Comparison of ENCODE assay signal across 18 cellular contexts in genomic region chrX:40076750-40077149, GRCh38. TPM values are rescaled to one million over a fixed set of nuclear protein-coding genes. Genes with fewer than 3 reads are reported as not detected.
A peak's percentile ranks its signal among the peaks of the same experiment; 100 is the strongest.
DNase-seq lines count a peak whose midpoint lies in the region; ATAC-seq and TF ChIP-seq lines count a peak whose summit lies in the region.
"Had no signal": no experiment of that assay in that cellular context is flagged by ENCODE, and none has a peak within 500 bp of the region (broad histone marks: within the 10 kb centered on the region; RNA-seq: fewer than 3 reads in every experiment).

No MANE protein-coding gene starts in this region.

- 63 to 65% methylated on average over 6 of the region's 6 CpGs for WGBS in lower leg skin, 2 donors

- peaks cover 19% of the 10 kb centered on the region for H3K4me1 Mint-ChIP-seq in activated naive CD4-positive, alpha-beta T cell treated with anti-CD3 and anti-CD28 coated beads, Interleukin-2, amount 10 ng/mL, durations not matched to agents 7 days and 5 days
- H3K4me1 Mint-ChIP-seq in activated CD8-positive, alpha-beta T cell treated with anti-CD3 and anti-CD28 coated beads for 36 hours (ENCODE audit: low read depth): peaks cover 45% of the 10 kb centered on the region
- peaks cover 13 to 27% of the 10 kb centered on the region in 2 donors for H3K4me1 Mint-ChIP-seq in stimulated activated naive B cell treated with anti-CD40 and anti-IgM and Interleukin-4, amounts not matched to agents 10 μg/mL and 1 μg/mL and 100 μg/mL, for 72 hours
- H3K4me1 Mint-ChIP-seq in nephron progenitor cell: peaks cover 57% of the 10 kb centered on the region

- no peak for TF ChIP-seq CTCF in activated CD8-positive, alpha-beta T cell treated with anti-CD3 and anti-CD28 coated beads for 36 hours (IDR thresholded peaks at IDR 0.05)
- TF ChIP-seq CTCF in coronary artery (IDR thresholded peaks at IDR 0.05): no peak
- TF ChIP-seq CTCF in nephron progenitor cell (IDR thresholded peaks at IDR 0.05): no peak
- TF ChIP-seq CTCF in lower leg skin (IDR thresholded peaks at IDR 0.05): no peak

- H3K27ac ChIP-seq in coronary artery: peak overlapping the region; percentile 36 to 52

- peaks cover 11 to 13% of the 10 kb centered on the region in 2 donors for H3K36me3 Mint-ChIP-seq in activated naive CD4-positive, alpha-beta T cell treated with anti-CD3 and anti-CD28 coated beads, Interleukin-2, amount 50 U/mL, for 72 hours
- H3K36me3 Mint-ChIP-seq in activated naive CD4-positive, alpha-beta T cell treated with anti-CD3 and anti-CD28 coated beads, Interleukin-2, amount 10 ng/mL, durations not matched to agents 7 days and 5 days: peaks cover 29% of the 10 kb centered on the region
- peaks cover 33% of the 10 kb centered on the region for H3K36me3 Mint-ChIP-seq in activated CD8-positive, alpha-beta T cell treated with anti-CD3 and anti-CD28 coated beads for 36 hours (ENCODE audit: low read depth)
- peaks cover 13 to 39% of the 10 kb centered on the region in 2 donors for H3K36me3 Mint-ChIP-seq in stimulated activated naive B cell treated with anti-CD40 and anti-IgM and Interleukin-4, amounts not matched to agents 10 μg/mL and 1 μg/mL and 100 μg/mL, for 72 hours
- H3K36me3 Mint-ChIP-seq in nephron progenitor cell (ENCODE audit: low read depth): peaks cover 45% of the 10 kb centered on the region

- intact Hi-C loops in activated CD8-positive, alpha-beta T cell treated with anti-CD3 and anti-CD28 coated beads for 36 hours (cut with micrococcal nuclease): no loop called here
- intact Hi-C loops in lower leg skin (cut with DNase I; ENCODE audit: low total_unique reads): no loop called here

- H3K4me3 ChIP-seq in coronary artery (no peak overlapping the region), lower leg skin (ENCODE audit: low read depth, poor library complexity, severe bottlenecking) (no peak overlapping the region)

- POLR2A ChIA-PET in activated CD8-positive, alpha-beta T cell treated with anti-CD3 and anti-CD28 coated beads for 36 hours (lab: Charles Lee): interaction anchor here (1.8 kb wide), 1 partner anchor 47 kb away, joined by 3 read pairs; no protein-coding TSS in a partner anchor

- H3K9me3 Mint-ChIP-seq in activated naive CD4-positive, alpha-beta T cell treated with anti-CD3 and anti-CD28 coated beads, Interleukin-2, amount 50 U/mL, for 72 hours: no peaks in the 10 kb centered on the region
- H3K9me3 Mint-ChIP-seq in activated naive CD4-positive, alpha-beta T cell treated with anti-CD3 and anti-CD28 coated beads, Interleukin-2, amount 10 ng/mL, durations not matched to agents 7 days and 5 days: no peaks in the 10 kb centered on the region
- no peaks in the 10 kb centered on the region for H3K9me3 Mint-ChIP-seq in activated CD8-positive, alpha-beta T cell treated with anti-CD3 and anti-CD28 coated beads for 36 hours
- no peaks in the 10 kb centered on the region for H3K9me3 Mint-ChIP-seq in stimulated activated naive B cell treated with anti-CD40 and anti-IgM and Interleukin-4, amounts not matched to agents 10 μg/mL and 1 μg/mL and 100 μg/mL, for 72 hours
- H3K9me3 Mint-ChIP-seq in nephron progenitor cell: peaks cover 29% of the 10 kb centered on the region

- H3K4me3 Mint-ChIP-seq in activated naive CD4-positive, alpha-beta T cell treated with anti-CD3 and anti-CD28 coated beads, Interleukin-2, amount 10 ng/mL, durations not matched to agents 7 days and 5 days: no peak overlapping the region
- H3K4me3 Mint-ChIP-seq in activated CD8-positive, alpha-beta T cell treated with anti-CD3 and anti-CD28 coated beads for 36 hours: no peak overlapping the region
- no peak overlapping the region for H3K4me3 Mint-ChIP-seq in stimulated activated naive B cell treated with anti-CD40 and anti-IgM and Interleukin-4, amounts not matched to agents 10 μg/mL and 1 μg/mL and 100 μg/mL, for 72 hours
- H3K4me3 Mint-ChIP-seq in nephron progenitor cell: no peak overlapping the region

- CTCF ChIA-PET in activated naive CD4-positive, alpha-beta T cell treated with anti-CD3 and anti-CD28 coated beads, Interleukin-2, amount 10 ng/mL, durations not matched to agents 7 days and 5 days (lab: Charles Lee): no interaction called here
- CTCF ChIA-PET in activated CD8-positive, alpha-beta T cell treated with anti-CD3 and anti-CD28 coated beads for 36 hours (lab: Charles Lee): no interaction called here

- no peaks in the 10 kb centered on the region for H3K27me3 Mint-ChIP-seq in activated naive CD4-positive, alpha-beta T cell treated with anti-CD3 and anti-CD28 coated beads, Interleukin-2, amount 10 ng/mL, durations not matched to agents 7 days and 5 days
- no peaks in the 10 kb centered on the region for H3K27me3 Mint-ChIP-seq in activated CD8-positive, alpha-beta T cell treated with anti-CD3 and anti-CD28 coated beads for 36 hours
- H3K27me3 Mint-ChIP-seq in stimulated activated naive B cell treated with anti-CD40 and anti-IgM and Interleukin-4, amounts not matched to agents 10 μg/mL and 1 μg/mL and 100 μg/mL, for 72 hours: peaks cover 0 to 18% of the 10 kb centered on the region in 2 donors
- peaks cover 19% of the 10 kb centered on the region for H3K27me3 Mint-ChIP-seq in nephron progenitor cell (ENCODE audit: low read depth, poor library complexity)

- peak; percentile 20 to 28 for ATAC-seq in activated naive CD4-positive, alpha-beta T cell treated with anti-CD3 and anti-CD28 coated beads, Interleukin-2, amount 50 U/mL, for 72 hours
- ATAC-seq in activated CD8-positive, alpha-beta T cell treated with anti-CD3 and anti-CD28 coated beads for 36 hours: peak; percentile 24
- no peak for ATAC-seq in stimulated activated naive B cell treated with anti-CD40 and anti-IgM and Interleukin-4, amounts not matched to agents 10 μg/mL and 1 μg/mL and 100 μg/mL, for 72 hours (replicated peaks)
- ATAC-seq: Panc1 had no signal

- no peak overlapping the region for H3K27ac Mint-ChIP-seq in activated naive CD4-positive, alpha-beta T cell treated with anti-CD3 and anti-CD28 coated beads, Interleukin-2, amount 50 U/mL, for 72 hours
- no peak overlapping the region for H3K27ac Mint-ChIP-seq in activated naive CD4-positive, alpha-beta T cell treated with anti-CD3 and anti-CD28 coated beads, Interleukin-2, amount 10 ng/mL, durations not matched to agents 7 days and 5 days
- H3K27ac Mint-ChIP-seq in activated CD8-positive, alpha-beta T cell treated with anti-CD3 and anti-CD28 coated beads for 36 hours: peak overlapping the region; percentile 42
- H3K27ac Mint-ChIP-seq in stimulated activated naive B cell treated with anti-CD40 and anti-IgM and Interleukin-4, amounts not matched to agents 10 μg/mL and 1 μg/mL and 100 μg/mL, for 72 hours: peak overlapping the region; percentile 71
- H3K27ac Mint-ChIP-seq in nephron progenitor cell: no peak overlapping the region

- no peak for DNase-seq in activated naive CD4-positive, alpha-beta T cell treated with anti-CD3 and anti-CD28 coated beads, Interleukin-2, amount 50 U/mL, for 72 hours (ENCODE audit: low spot score in 2 of 2)
- no peak for DNase-seq in activated naive CD4-positive, alpha-beta T cell treated with anti-CD3 and anti-CD28 coated beads, Interleukin-2, amount 10 ng/mL, durations not matched to agents 7 days and 5 days
- no peak for DNase-seq in activated CD8-positive, alpha-beta T cell treated with anti-CD3 and anti-CD28 coated beads for 36 hours
- DNase-seq in coronary artery (ENCODE audit: low spot score) (no peak), nephron progenitor cell (no peak), lower leg skin (ENCODE audit: low spot score in 2 of 2) (no peak), DMS114 treated with DMSO at 0.1 percent for 48 hours (lab: John Stamatoyannopoulos, UW; ENCODE audit: unreplicated experiment) (no peak)
- no peak for DNase-seq in stimulated activated naive B cell treated with anti-CD40 and anti-IgM and Interleukin-4, amounts not matched to agents 10 μg/mL and 1 μg/mL and 100 μg/mL, for 72 hours
- DNase-seq: Caco-2, DMS53, HCEC 1CT, Kasumi-1, NCI-H1417 treated with DMSO at 0.1 percent for 48 hours, NCI-H2029, NCI-H2171 treated with DMSO at 0.1 percent for 48 hours, NCI-H510A, NCI-H82 had no signal

- TF ChIP-seq POLR2A in lower leg skin (IDR thresholded peaks at IDR 0.05): no peak

RNA-seq across cellular contexts. Expression of gene BCOR, which starts 21.0 kb away (rescaled TPM):
- total RNA-seq in activated naive CD4-positive, alpha-beta T cell treated with anti-CD3 and anti-CD28 coated beads, Interleukin-2, amount 50 U/mL, for 72 hours: 10 to 100 TPM; 46.9 to 48.3 TPM
- 10 to 100 TPM; 38.3 to 39.6 TPM for total RNA-seq in activated CD8-positive, alpha-beta T cell treated with anti-CD3 and anti-CD28 coated beads for 36 hours
- 10 to 100 TPM; 23.8 to 37.5 (median 31.1) TPM for total RNA-seq in lower leg skin

Comparison
In these comparisons a context has a peak if more than half of its experiments do, and no peak if none do; other contexts are left out.
1. ATAC-seq: peak in activated naive CD4-positive, alpha-beta T cell treated with anti-CD3 and anti-CD28 coated beads, Interleukin-2, amount 50 U/mL, for 72 hours (2 of 2) and activated CD8-positive, alpha-beta T cell treated with anti-CD3 and anti-CD28 coated beads for 36 hours (single experiment); none in stimulated activated naive B cell treated with anti-CD40 and anti-IgM and Interleukin-4, amounts not matched to agents 10 μg/mL and 1 μg/mL and 100 μg/mL, for 72 hours (0 of 2).
2. H3K27ac Mint-ChIP-seq: peak in activated CD8-positive, alpha-beta T cell treated with anti-CD3 and anti-CD28 coated beads for 36 hours (single experiment) and stimulated activated naive B cell treated with anti-CD40 and anti-IgM and Interleukin-4, amounts not matched to agents 10 μg/mL and 1 μg/mL and 100 μg/mL, for 72 hours (single experiment); none in activated naive CD4-positive, alpha-beta T cell treated with anti-CD3 and anti-CD28 coated beads, Interleukin-2, amount 50 U/mL, for 72 hours (0 of 2), activated naive CD4-positive, alpha-beta T cell treated with anti-CD3 and anti-CD28 coated beads, Interleukin-2, amount 10 ng/mL, durations not matched to agents 7 days and 5 days (single experiment) and nephron progenitor cell (single experiment).